ENCODE assay signal across 1 cellular context in the genomic region with DNA sequence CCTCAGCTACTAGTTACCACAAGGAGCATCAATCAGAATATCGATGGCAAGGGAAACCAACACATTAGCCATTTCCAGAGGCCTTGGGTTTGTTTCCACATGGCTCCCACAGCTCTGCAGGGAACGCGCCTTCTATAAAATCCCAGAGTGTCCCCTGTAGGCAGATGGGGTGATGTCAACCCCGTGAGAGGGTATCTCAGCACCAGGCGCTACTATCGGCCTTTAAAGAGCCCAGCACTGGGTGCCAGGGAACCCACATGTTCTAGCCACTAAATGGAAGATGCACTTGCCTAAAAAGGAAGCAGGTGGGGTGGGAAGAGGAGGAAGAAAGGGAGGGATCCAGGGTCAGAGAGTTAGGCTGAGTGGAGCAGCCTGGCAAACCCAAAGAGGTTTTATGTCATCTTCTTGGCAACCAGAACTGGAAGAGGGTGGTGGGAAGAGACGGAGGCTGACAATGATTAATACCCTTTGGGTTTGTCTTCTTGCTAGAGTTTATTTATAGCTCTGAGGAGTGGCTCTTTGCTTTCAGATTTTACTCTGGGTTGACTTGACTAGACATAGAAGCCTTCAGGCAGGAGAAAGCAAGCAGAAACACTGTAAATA.
TF ChIP-seq lines count a peak whose summit lies in the region.

No MANE protein-coding gene starts in this region.

TF ChIP-seq in SK-N-SH treated with all-trans-retinoic acid at 6 μM for 48 hours, 23 proteins besides CTCF, POLR2A, EP300 and RAD21 (continued from another document):
- TF ChIP-seq POU6F1 (CRISPR knock-in tag; IDR thresholded peaks at IDR 0.05; ENCODE audit: borderline replicate concordance, low read depth) (no peak), BACH2 (CRISPR knock-in tag; IDR thresholded peaks at IDR 0.05; ENCODE audit: borderline replicate concordance) (no peak)
